ENCODE assay signal across 22 cellular contexts in the genomic region with DNA sequence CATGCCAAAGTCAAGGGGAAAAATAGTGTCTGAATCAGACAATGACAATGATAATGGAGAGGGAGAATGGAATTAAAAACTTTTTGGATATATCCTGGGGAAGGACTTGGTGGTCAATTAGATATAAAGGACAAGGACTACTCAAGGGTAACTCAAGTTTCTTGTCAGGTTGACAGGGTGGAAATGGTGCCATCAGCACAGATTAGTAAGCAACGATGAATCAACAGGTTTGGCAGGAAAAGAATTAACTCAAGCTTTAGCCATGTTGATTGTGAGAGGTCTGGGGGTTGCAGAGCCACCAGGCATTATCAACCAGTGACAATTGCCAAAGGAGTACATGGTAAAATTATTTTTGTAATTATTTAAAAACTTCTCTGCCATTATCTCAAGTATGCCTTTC.
"Had no signal": no experiment of that assay in that cellular context is flagged by ENCODE, and none has a peak within 500 bp of the region (broad histone marks: within the 10 kb centered on the region; RNA-seq: fewer than 3 reads in every experiment).

No MANE protein-coding gene starts in this region.

- ATAC-seq: K562, Panc1, Right ventricle myocardium inferior, SK-N-SH treated with all-trans-retinoic acid at 6 μM for 48 hours had no signal

- DNase-seq: Kasumi-1, NCI-H1092, NCI-H1105 treated with DMSO at 0.1 percent for 48 hours, NCI-H1417 treated with DMSO at 0.1 percent for 48 hours, NCI-H187, NCI-H2029, NCI-H2081 treated with DMSO at 0.1 percent for 48 hours, NCI-H2171, NCI-H226, NCI-H446, NCI-H510A, NCI-H524 treated with DMSO at 0.1 percent for 48 hours, NCI-H69, NCI-H774, SHP77 treated with DMSO at 0.1 percent for 48 hours, SJCRH30 had no signal

- H3K36me3 ChIP-seq: SJCRH30 had no signal

- H3K9me3 ChIP-seq: SJCRH30 had no signal

- H3K27me3 ChIP-seq: SJCRH30 had no signal

- H3K9ac ChIP-seq: KMS-11 had no signal

- H3K4me2 ChIP-seq: KMS-11 had no signal

- H3K27ac ChIP-seq: KMS-11, SJCRH30 had no signal

- FAIRE-seq: HTR-8/SVneo, K562 had no signal

- H3K4me3 ChIP-seq: K562, SJCRH30 had no signal
